In genomic region chr1:246632584-246633168, GRCh38 we compare ENCODE assay signal across 10 cellular contexts.
DNase-seq lines count a peak whose midpoint lies in the region; ATAC-seq and TF ChIP-seq lines count a peak whose summit lies in the region.
"Had no signal": no experiment of that assay in that cellular context is flagged by ENCODE, and none has a peak within 500 bp of the region (broad histone marks: within the 10 kb centered on the region; RNA-seq: fewer than 3 reads in every experiment).

No MANE protein-coding gene starts in this region.

- TF ChIP-seq POLR2A in adrenal gland (IDR thresholded peaks at IDR 0.05) = no peak

- TF ChIP-seq CTCF in tibial artery (IDR thresholded peaks at IDR 0.05) (no peak), adrenal gland (IDR thresholded peaks at IDR 0.05) (no peak)

- H3K4me3 ChIP-seq in HAP-1 = 0 out of 2 replicates have a peak overlapping the region, but pooled peaks have one; percentile 0
- H3K4me3 ChIP-seq in tibial artery = no peak overlapping the region
- H3K4me3 ChIP-seq in adrenal gland = no peak overlapping the region

- intact Hi-C loops in tibial artery (cut with DNase I; ENCODE audit: low total_unique reads) = no loop called here
- intact Hi-C loops in adrenal gland (cut with DNase I) = no loop called here

- H3K4me1 ChIP-seq in HAP-1 (peaks cover 17% of the 10 kb centered on the region), tibial artery (peaks cover 0 to 54% (median 18%) of the 10 kb centered on the region in 4 donors), adrenal gland (replicated peaks in 1 of 2) (no peaks in the 10 kb centered on the region)

- in situ Hi-C loops in HAP-1 (cut with MboI; ENCODE audit: low sequenced_read_pairs) = no loop called here

- no peaks in the 10 kb centered on the region for H3K27me3 ChIP-seq in HAP-1 (ENCODE audit: low read depth)
- H3K27me3 ChIP-seq in tibial artery = no peaks in the 10 kb centered on the region
- H3K27me3 ChIP-seq in adrenal gland = no peaks in the 10 kb centered on the region

- H3K9me3 ChIP-seq in HAP-1 = no peaks in the 10 kb centered on the region
- H3K9me3 ChIP-seq in tibial artery = no peaks in the 10 kb centered on the region
- no peaks in the 10 kb centered on the region for H3K9me3 ChIP-seq in adrenal gland (replicated peaks in 1 of 3)

- peak; percentile 22 to 98 for DNase-seq in HAP-1 (ENCODE audit: low spot score in 2 of 2)
- DNase-seq in astrocyte of the hippocampus (ENCODE audit: low read depth, low spot score) = peak; percentile 91
- peak; percentile 7 for DNase-seq in left kidney (ENCODE audit: low read depth, low spot score)
- DNase-seq in tibial artery = no peak
- no peak for DNase-seq in RKO (ENCODE audit: low spot score)
- DNase-seq in NCI-H1930 (lab: John Stamatoyannopoulos, UW) = no peak
- no peak for DNase-seq in adrenal gland
- DNase-seq: left cardiac atrium; stimulated activated CD4-positive, alpha-beta T cell treated with anti-CD3 and anti-CD28 coated beads, Interleukin-2, amount 100 ng/mL, for 48 hours had no signal

- 65 to 89% (median 80%) methylated on average over 3 of the region's 3 CpGs for WGBS in adrenal gland, 4 donors

- H3K36me3 ChIP-seq in HAP-1 (replicated peaks) (peaks cover 6% of the 10 kb centered on the region), tibial artery (peaks cover 9 to 18% (median 10%) of the 10 kb centered on the region in 3 donors), adrenal gland (replicated peaks in 1 of 2) (peaks cover 3 to 4% of the 10 kb centered on the region in 2 donors)

- peak overlapping the region; percentile 31 to 57 for H3K27ac ChIP-seq in tibial artery
- H3K27ac ChIP-seq in adrenal gland = peak overlapping the region in 2 of 5 donors; percentile 8 to 13

- no peak for ATAC-seq in GM21825 (IDR thresholded peaks at IDR 0.05; ENCODE audit: unreplicated experiment)

Comparison
In these comparisons a context has a peak if more than half of its experiments do, and no peak if none do; other contexts are left out.
1. DNase-seq: peak in HAP-1 (2 of 2), astrocyte of the hippocampus (single experiment) and left kidney (single experiment); none in tibial artery (0 of 2), RKO (single experiment), NCI-H1930 (0 of 2) and adrenal gland (0 of 7).